In genomic region chr20:33817411-33817810, GRCh38 we compare ENCODE assay signal across 21 cellular contexts.
"Had no signal": no experiment of that assay in that cellular context is flagged by ENCODE, and none has a peak within 500 bp of the region (broad histone marks: within the 10 kb centered on the region; RNA-seq: fewer than 3 reads in every experiment).

No MANE protein-coding gene starts in this region.

- DNase-seq: activated CD4-positive, alpha-beta memory T cell treated with anti-CD3 and anti-CD28 coated beads, Interleukin-2, amount 10 ng/mL, durations not matched to agents 7 days and 5 days; activated CD8-positive, alpha-beta memory T cell treated with anti-CD3 and anti-CD28 coated beads, Interleukin-2, amount 50 U/mL, for 4 hours; activated gamma-delta T cell treated with Interleukin-2 at 50 U/mL for 16 hours; dorsolateral prefrontal cortex; endodermal cell; erythroblast; hippocampal formation; kidney; left lung; natural killer cell; nucleus accumbens; right cardiac atrium; small intestine; stimulated activated CD4-positive, alpha-beta T cell treated with anti-CD3 and anti-CD28 coated beads, Interleukin-4, amount 100 ng/mL, for 24 hours; T-helper 1 cell; testis; upper lobe of left lung had no signal

- H3K27ac ChIP-seq: dorsolateral prefrontal cortex, left lung, SK-N-MC, testis, upper lobe of left lung, VCaP had no signal

- ATAC-seq: left lung, natural killer cell, right cardiac atrium had no signal

- H3K9me3 ChIP-seq: left lung, testis, upper lobe of left lung had no signal

- H3K4me3 Mint-ChIP-seq: activated CD4-positive, alpha-beta memory T cell treated with anti-CD3 and anti-CD28 coated beads, Interleukin-2, amount 10 ng/mL, durations not matched to agents 7 days and 5 days; endodermal cell; natural killer cell; stimulated activated naive CD8-positive, alpha-beta T cell treated with anti-CD3 and anti-CD28 coated beads, Interleukin-15, Interleukin-2, amounts not matched to agents 100 ng/mL and 50 ng/mL, for 24 hours had no signal

- H3K36me3 Mint-ChIP-seq: natural killer cell had no signal

- H3K27ac Mint-ChIP-seq: activated CD4-positive, alpha-beta memory T cell treated with anti-CD3 and anti-CD28 coated beads, Interleukin-2, amount 10 ng/mL, durations not matched to agents 7 days and 5 days; endodermal cell; progenitor cell of endocrine pancreas had no signal

- H3K4me3 ChIP-seq: dorsolateral prefrontal cortex, left lung, SK-N-MC, testis, upper lobe of left lung had no signal

- H3K27me3 Mint-ChIP-seq: activated CD4-positive, alpha-beta memory T cell treated with anti-CD3 and anti-CD28 coated beads, Interleukin-2, amount 10 ng/mL, durations not matched to agents 7 days and 5 days; progenitor cell of endocrine pancreas; stimulated activated naive CD8-positive, alpha-beta T cell treated with anti-CD3 and anti-CD28 coated beads, Interleukin-15, Interleukin-2, amounts not matched to agents 100 ng/mL and 50 ng/mL, for 24 hours had no signal

- H3K9me3 Mint-ChIP-seq: activated CD4-positive, alpha-beta memory T cell treated with anti-CD3 and anti-CD28 coated beads, Interleukin-2, amount 10 ng/mL, durations not matched to agents 7 days and 5 days; endodermal cell; natural killer cell; stimulated activated naive CD8-positive, alpha-beta T cell treated with anti-CD3 and anti-CD28 coated beads, Interleukin-15, Interleukin-2, amounts not matched to agents 100 ng/mL and 50 ng/mL, for 24 hours had no signal

- H3K27me3 ChIP-seq: dorsolateral prefrontal cortex, left lung, testis, upper lobe of left lung had no signal
